ENCODE assay signal across 12 cellular contexts in genomic region chr2:100742884-100743283, GRCh38.
DNase-seq lines count a peak whose midpoint lies in the region; ATAC-seq and TF ChIP-seq lines count a peak whose summit lies in the region.
"Had no signal": no experiment of that assay in that cellular context is flagged by ENCODE, and none has a peak within 500 bp of the region (broad histone marks: within the 10 kb centered on the region; RNA-seq: fewer than 3 reads in every experiment).

No MANE protein-coding gene starts in this region.

- no peaks in the 10 kb centered on the region for H3K9me3 ChIP-seq in left ventricle myocardium inferior (replicated peaks)
- H3K9me3 ChIP-seq in smooth muscle cell (replicated peaks; ENCODE audit: low read depth): no peaks in the 10 kb centered on the region

- peaks cover 33% of the 10 kb centered on the region for H3K4me1 Mint-ChIP-seq in brain

- H3K27me3 ChIP-seq in left ventricle myocardium inferior (ENCODE audit: low read depth) (no peaks in the 10 kb centered on the region), smooth muscle cell (ENCODE audit: low read depth) (no peaks in the 10 kb centered on the region)

- H3K9ac ChIP-seq in smooth muscle cell (ENCODE audit: low read depth): peak overlapping the region; percentile 97

- H3K36me3 ChIP-seq in left ventricle myocardium inferior: no peaks in the 10 kb centered on the region
- H3K36me3 ChIP-seq in smooth muscle cell (ENCODE audit: low read depth): no peaks in the 10 kb centered on the region

- H3K4me2 ChIP-seq in smooth muscle cell: peak overlapping the region; percentile 78

- ATAC-seq in HG02610 (IDR thresholded peaks at IDR 0.05; ENCODE audit: unreplicated experiment) (no peak), HG03025 (IDR thresholded peaks at IDR 0.05; ENCODE audit: low FRiP score, unreplicated experiment) (no peak)
- ATAC-seq: T-cell had no signal

- H3K27ac Mint-ChIP-seq in brain: peak overlapping the region in 3 of 5 experiments; percentile 12 to 82 (median 77)
- H3K27ac Mint-ChIP-seq: T-cell had no signal

- no peaks in the 10 kb centered on the region for H3K4me1 ChIP-seq in left ventricle myocardium inferior
- H3K4me1 ChIP-seq in smooth muscle cell (ENCODE audit: low read depth): peaks cover 5% of the 10 kb centered on the region

- peaks cover 7% of the 10 kb centered on the region for H3K27me3 Mint-ChIP-seq in brain

- intact Hi-C loops in left ventricle myocardium inferior (cut with micrococcal nuclease): no loop called here

- H3K79me2 ChIP-seq in smooth muscle cell (ENCODE audit: low read depth): no peaks in the 10 kb centered on the region

- H3K4me3 Mint-ChIP-seq in brain: peak overlapping the region in 1 of 5 experiments; percentile 5
- H3K4me3 Mint-ChIP-seq: T-cell had no signal

- H3K27ac ChIP-seq in left ventricle myocardium inferior (replicated peaks) (peak overlapping the region; percentile 69), smooth muscle cell (ENCODE audit: low read depth) (peak overlapping the region; percentile 100)
- H3K27ac ChIP-seq: dorsolateral prefrontal cortex had no signal

- H4K20me1 ChIP-seq in smooth muscle cell (ENCODE audit: low read depth): no peaks in the 10 kb centered on the region

- TF ChIP-seq CTCF in brain (conservative IDR thresholded peaks at IDR 0.05) (no peak), left ventricle myocardium inferior (IDR thresholded peaks at IDR 0.05; ENCODE audit: borderline replicate concordance) (no peak), smooth muscle cell (IDR thresholded peaks at IDR 0.05; ENCODE audit: borderline replicate concordance, insufficient read depth, poor library complexity, severe bottlenecking) (no peak)

- H2AFZ ChIP-seq in smooth muscle cell (ENCODE audit: low read depth): no peak overlapping the region

- H3K9me3 Mint-ChIP-seq in brain: peaks cover 0 to 2% (median 0%) of the 10 kb centered on the region in 5 experiments
- H3K9me3 Mint-ChIP-seq: T-cell had no signal

- no peaks in the 10 kb centered on the region for H3K36me3 Mint-ChIP-seq in brain
- H3K36me3 Mint-ChIP-seq: T-cell had no signal

- no peak overlapping the region for H3K4me3 ChIP-seq in left ventricle myocardium inferior
- peak overlapping the region; percentile 29 for H3K4me3 ChIP-seq in smooth muscle cell
- H3K4me3 ChIP-seq: dorsolateral prefrontal cortex had no signal

- DNase-seq in GM04504 (ENCODE audit: low read depth): peak; percentile 84
- DNase-seq in left ventricle myocardium inferior: no peak
- DNase-seq in smooth muscle cell (lab: John Stamatoyannopoulos, UW; ENCODE audit: unreplicated experiment): peak; percentile 32
- no peak for DNase-seq in kidney glomerular epithelial cell (lab: John Stamatoyannopoulos, UW)
- DNase-seq in activated CD4-positive, alpha-beta T cell treated with anti-CD3 and anti-CD28 coated beads, Interleukin-2, amount 50 U/mL, for 1 hour: no peak
- DNase-seq: dorsolateral prefrontal cortex, NCI-H2171, substantia nigra, T-cell had no signal

- H3F3A ChIP-seq in smooth muscle cell (ENCODE audit: low read depth): peaks cover 9% of the 10 kb centered on the region

- WGBS in smooth muscle cell (ENCODE audit: low lambda C conversion rate): 17% methylated on average over 4 of the region's 4 CpGs

Comparison
In these comparisons a context has a peak if more than half of its experiments do, and no peak if none do; other contexts are left out.
1. DNase-seq: peak in GM04504 (single experiment) and smooth muscle cell (single experiment); none in left ventricle myocardium inferior (single experiment), kidney glomerular epithelial cell (single experiment) and activated CD4-positive, alpha-beta T cell treated with anti-CD3 and anti-CD28 coated beads, Interleukin-2, amount 50 U/mL, for 1 hour (single experiment).